Comparison of ENCODE assay signal across 8 cellular contexts in the genomic region with DNA sequence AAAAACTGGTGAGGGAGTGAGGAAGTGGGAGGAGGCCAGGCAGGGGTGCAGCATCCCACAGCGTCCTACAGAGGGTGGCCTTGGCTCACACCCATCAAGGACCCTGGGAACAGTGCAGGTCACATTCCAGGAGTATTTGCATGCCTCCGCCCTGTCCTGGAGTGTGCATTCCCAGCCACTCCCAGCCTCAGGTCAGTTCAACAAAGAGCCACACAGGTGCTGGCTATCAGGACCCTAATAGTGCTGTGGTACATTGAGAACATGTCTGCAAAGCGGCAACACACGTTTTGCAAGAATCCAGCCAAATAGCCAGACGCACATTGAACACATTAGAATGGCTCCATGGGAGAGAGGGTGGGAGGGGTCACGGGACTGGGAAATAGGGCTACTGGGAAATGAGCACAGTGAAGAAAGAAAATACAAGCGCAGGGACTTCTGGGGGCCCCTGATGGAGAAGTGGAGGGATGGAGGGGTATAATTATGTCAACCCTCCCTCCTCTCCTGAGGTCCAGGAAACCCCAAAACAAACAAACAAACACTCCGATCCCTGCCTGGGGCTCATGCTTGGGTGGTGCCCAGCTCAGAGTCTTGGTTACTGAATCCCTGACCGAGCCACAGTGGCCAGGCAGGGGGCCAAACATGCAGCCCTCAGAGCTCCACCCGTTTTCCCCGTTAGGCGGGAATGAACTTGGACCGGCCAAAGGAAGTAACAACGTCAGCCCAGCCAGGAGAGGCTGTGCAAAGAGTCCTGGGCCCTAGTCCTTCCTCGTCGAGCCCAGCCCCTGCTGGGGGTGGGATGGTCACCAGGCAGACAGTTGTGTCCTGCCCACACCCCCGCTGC. TPM values are rescaled to one million over a fixed set of nuclear protein-coding genes. Genes with fewer than 3 reads are reported as not detected.
DNase-seq lines count a peak whose midpoint lies in the region; ATAC-seq and TF ChIP-seq lines count a peak whose summit lies in the region.
"Had no signal": no experiment of that assay in that cellular context is flagged by ENCODE, and none has a peak within 500 bp of the region (broad histone marks: within the 10 kb centered on the region; RNA-seq: fewer than 3 reads in every experiment).

No MANE protein-coding gene starts in this region.

- TF ChIP-seq EP300 in transverse colon (IDR thresholded peaks at IDR 0.05; ENCODE audit: low read depth): no peak

- H3K36me3 ChIP-seq in transverse colon: no peaks in the 10 kb centered on the region

- peaks cover 99% of the 10 kb centered on the region for H3K36me3 Mint-ChIP-seq in dendritic cell treated with granulocyte-macrophage colony-stimulating factor and Interleukin-4, amounts not matched to agents 40 ng/mL and 50 ng/mL, for 4 days (ENCODE audit: low read depth)
- H3K36me3 Mint-ChIP-seq in stimulated activated memory B cell treated with anti-CD40 and anti-IgM and Interleukin-4, amounts not matched to agents 10 μg/mL and 1 μg/mL and 100 μg/mL, for 72 hours: no peaks in the 10 kb centered on the region

- H3K9me3 Mint-ChIP-seq in dendritic cell treated with granulocyte-macrophage colony-stimulating factor and Interleukin-4, amounts not matched to agents 40 ng/mL and 50 ng/mL, for 4 days: no peaks in the 10 kb centered on the region
- H3K9me3 Mint-ChIP-seq in stimulated activated memory B cell treated with anti-CD40 and anti-IgM and Interleukin-4, amounts not matched to agents 10 μg/mL and 1 μg/mL and 100 μg/mL, for 72 hours: peaks cover 2% of the 10 kb centered on the region
- H3K9me3 Mint-ChIP-seq: activated T-helper 2 cell treated with anti-CD3 and anti-CD28 coated beads, Interferon-gamma antibody, Interleukin-2, Interleukin-4, amounts not matched to agents 10 μg/mL and 5 μg/mL and 100 μg/mL, durations not matched to agents 14 hours and 24 hours and 36 hours had no signal

- H3K27me3 ChIP-seq in transverse colon: no peaks in the 10 kb centered on the region

- no peak overlapping the region for H3K4me3 Mint-ChIP-seq in dendritic cell treated with granulocyte-macrophage colony-stimulating factor and Interleukin-4, amounts not matched to agents 40 ng/mL and 50 ng/mL, for 4 days
- no peak overlapping the region for H3K4me3 Mint-ChIP-seq in stimulated activated memory B cell treated with anti-CD40 and anti-IgM and Interleukin-4, amounts not matched to agents 10 μg/mL and 1 μg/mL and 100 μg/mL, for 72 hours

- H3K4me1 ChIP-seq in transverse colon: peaks cover 16 to 34% (median 21%) of the 10 kb centered on the region in 4 donors

- no peak for TF ChIP-seq POLR2A in lower leg skin (IDR thresholded peaks at IDR 0.05)
- no peak for TF ChIP-seq POLR2A in transverse colon (IDR thresholded peaks at IDR 0.05)

- H3K9me3 ChIP-seq in transverse colon: no peaks in the 10 kb centered on the region

- intact Hi-C loops in dendritic cell treated with granulocyte-macrophage colony-stimulating factor and Interleukin-4, amounts not matched to agents 40 ng/mL and 50 ng/mL, for 4 days (cut with micrococcal nuclease): no loop called here
- intact Hi-C loops in lower leg skin (cut with DNase I; ENCODE audit: low total_unique reads): no loop called here
- intact Hi-C loops in transverse colon (cut with DNase I; ENCODE audit: low total_unique reads): no loop called here

- H3K27ac Mint-ChIP-seq in dendritic cell treated with granulocyte-macrophage colony-stimulating factor and Interleukin-4, amounts not matched to agents 40 ng/mL and 50 ng/mL, for 4 days: peak overlapping the region; percentile 51
- no peak overlapping the region for H3K27ac Mint-ChIP-seq in stimulated activated memory B cell treated with anti-CD40 and anti-IgM and Interleukin-4, amounts not matched to agents 10 μg/mL and 1 μg/mL and 100 μg/mL, for 72 hours
- H3K27ac Mint-ChIP-seq: activated T-helper 2 cell treated with anti-CD3 and anti-CD28 coated beads, Interferon-gamma antibody, Interleukin-2, Interleukin-4, amounts not matched to agents 10 μg/mL and 5 μg/mL and 100 μg/mL, durations not matched to agents 14 hours and 24 hours and 36 hours had no signal

- H3K4me1 Mint-ChIP-seq in dendritic cell treated with granulocyte-macrophage colony-stimulating factor and Interleukin-4, amounts not matched to agents 40 ng/mL and 50 ng/mL, for 4 days (ENCODE audit: low read depth): peaks cover 99% of the 10 kb centered on the region
- peaks cover 4% of the 10 kb centered on the region for H3K4me1 Mint-ChIP-seq in stimulated activated memory B cell treated with anti-CD40 and anti-IgM and Interleukin-4, amounts not matched to agents 10 μg/mL and 1 μg/mL and 100 μg/mL, for 72 hours

- in situ Hi-C loops in transverse colon (cut with MboI; ENCODE audit: low pct_ligation_motif_present in 1 of 4, low pct_unique_long_range_greater_than_20kb in 1 of 4, low sequenced_read_pairs in 3 of 4): no loop called here

- ATAC-seq in stimulated activated memory B cell treated with anti-CD40 and anti-IgM and Interleukin-4, amounts not matched to agents 10 μg/mL and 1 μg/mL and 100 μg/mL, for 72 hours: no peak
- ATAC-seq in HG02623 (IDR thresholded peaks at IDR 0.05; ENCODE audit: unreplicated experiment): no peak

- H3K4me3 ChIP-seq in lower leg skin (ENCODE audit: low read depth, poor library complexity, severe bottlenecking) (no peak overlapping the region), transverse colon (no peak overlapping the region)

- TF ChIP-seq CTCF in lower leg skin (IDR thresholded peaks at IDR 0.05): no peak
- TF ChIP-seq CTCF in transverse colon (IDR thresholded peaks at IDR 0.05): no peak

- peaks cover 9% of the 10 kb centered on the region for H3K27me3 Mint-ChIP-seq in dendritic cell treated with granulocyte-macrophage colony-stimulating factor and Interleukin-4, amounts not matched to agents 40 ng/mL and 50 ng/mL, for 4 days
- H3K27me3 Mint-ChIP-seq in stimulated activated memory B cell treated with anti-CD40 and anti-IgM and Interleukin-4, amounts not matched to agents 10 μg/mL and 1 μg/mL and 100 μg/mL, for 72 hours: peaks cover 55% of the 10 kb centered on the region

- DNase-seq in LHCN-M2 (ENCODE audit: low read depth): peak; percentile 82
- peak; percentile 83 to 97 for DNase-seq in lower leg skin (ENCODE audit: low spot score in 2 of 2)
- DNase-seq in transverse colon: peak; percentile 43
- no peak for DNase-seq in GOT3 (lab: John Stamatoyannopoulos, UW)

- peak overlapping the region; percentile 34 to 75 (median 64) for H3K27ac ChIP-seq in transverse colon

- WGBS in lower leg skin, 2 donors: 22 to 27% methylated on average over 15 to 17 of the region's 17 CpGs
- WGBS in transverse colon (ENCODE audit: low coverage in 1 of 2), 2 donors: 26 to 42% methylated on average over 6 to 16 of the region's 17 CpGs

RNA-seq across cellular contexts. Expression of a gene that starts 36.4 kb away (rescaled TPM):
- 15.4 and 17.1 TPM in 2 replicates for total RNA-seq in LHCN-M2 (2014; rRNA removed)
- polyA plus RNA-seq in LHCN-M2 (2012): 8.9 TPM
- 1 to 10 TPM; 1.1 to 7.5 (median 3.7) TPM for total RNA-seq in lower leg skin
- 10 to 100 TPM in 1 of 4 donors, 1 to 10 TPM in 3; 4.2 to 13.5 (median 4.5) TPM for total RNA-seq in transverse colon
- total RNA-seq: activated T-helper 2 cell treated with anti-CD3 and anti-CD28 coated beads, Interferon-gamma antibody, Interleukin-2, Interleukin-4, amounts not matched to agents 10 μg/mL and 5 μg/mL and 100 μg/mL, durations not matched to agents 14 hours and 24 hours and 36 hours had no signal
